In the genomic region with DNA sequence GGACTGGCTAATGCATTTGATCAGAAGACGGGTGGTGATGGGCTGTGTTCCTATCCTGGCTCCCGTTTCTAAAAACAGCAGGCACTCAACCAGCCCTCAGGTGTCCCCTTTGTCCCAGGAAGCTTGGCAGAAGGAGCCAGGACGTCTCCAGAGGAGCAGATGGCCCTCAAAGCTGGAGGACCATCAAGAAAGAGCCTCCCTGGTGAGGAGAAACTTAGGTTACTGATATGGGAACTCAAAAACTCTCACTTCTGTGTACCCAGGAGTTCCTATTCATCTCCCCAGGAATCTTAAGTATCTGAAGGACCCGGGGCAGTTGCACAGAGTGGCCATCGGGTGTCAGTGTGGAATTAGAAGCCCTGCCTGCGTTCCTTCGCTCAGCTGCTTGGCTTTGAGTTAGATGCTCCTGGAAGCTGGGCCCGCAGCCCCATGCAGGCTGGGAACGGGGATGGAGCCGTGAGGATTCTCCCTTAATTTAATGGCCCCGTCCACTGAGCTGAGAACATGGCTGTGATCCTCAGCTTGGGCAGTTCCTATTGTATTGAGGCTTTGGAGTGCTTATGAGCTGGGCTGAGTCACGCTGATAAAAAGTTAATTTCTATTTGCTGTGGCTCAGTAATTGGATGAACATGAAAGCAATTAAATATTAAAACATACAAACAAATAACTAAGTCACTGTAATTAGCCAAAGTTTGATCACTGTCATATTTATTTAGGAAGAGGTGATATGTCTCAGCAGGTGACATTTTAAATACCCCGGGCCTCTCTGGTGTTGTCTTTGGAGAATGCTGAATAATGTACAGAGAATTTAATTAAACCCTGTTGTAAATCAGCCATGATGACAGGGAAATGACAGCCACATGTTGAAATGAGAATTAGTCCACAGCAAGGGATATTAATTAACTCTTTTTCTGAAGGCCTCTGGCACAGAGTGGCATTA, we compare ENCODE assay signal across 8 cellular contexts.
DNase-seq lines count a peak whose midpoint lies in the region; ATAC-seq and FAIRE-seq lines count a peak whose summit lies in the region.

No MANE protein-coding gene starts in this region.

- no peak overlapping the region for H3K18ac ChIP-seq in trophoblast cell (ENCODE audit: low read length)

- H2AFZ ChIP-seq in trophoblast cell (ENCODE audit: insufficient read depth, low read length, poor library complexity) = no peak overlapping the region

- no peak overlapping the region for H3K27ac Mint-ChIP-seq in activated naive CD4-positive, alpha-beta T cell treated with anti-CD3 and anti-CD28 coated beads for 36 hours

- no peak for ATAC-seq in GM19397 (IDR thresholded peaks at IDR 0.05; ENCODE audit: unreplicated experiment)

- no peaks in the 10 kb centered on the region for H3K36me3 Mint-ChIP-seq in activated naive CD4-positive, alpha-beta T cell treated with anti-CD3 and anti-CD28 coated beads for 36 hours (ENCODE audit: low read depth)

- H3K36me3 ChIP-seq in SJSA1 (no peaks in the 10 kb centered on the region), trophoblast cell (ENCODE audit: control insufficient read depth in 1 of 2, insufficient read depth in 2 of 2, low read length in 2 of 2) (no peaks in the 10 kb centered on the region)

- H3K23ac ChIP-seq in trophoblast cell (ENCODE audit: low read length) = no peak overlapping the region

- H3K9me3 Mint-ChIP-seq in activated naive CD4-positive, alpha-beta T cell treated with anti-CD3 and anti-CD28 coated beads for 36 hours = no peaks in the 10 kb centered on the region

- no peaks in the 10 kb centered on the region for H3K4me1 Mint-ChIP-seq in activated naive CD4-positive, alpha-beta T cell treated with anti-CD3 and anti-CD28 coated beads for 36 hours (ENCODE audit: low read depth)

- H3K4ac ChIP-seq in trophoblast cell (ENCODE audit: low read depth, low read length) = no peak overlapping the region

- H3K27ac ChIP-seq in SJSA1 = no peak overlapping the region
- no peak overlapping the region for H3K27ac ChIP-seq in trophoblast cell (ENCODE audit: low read depth, low read length)

- no peaks in the 10 kb centered on the region for H3K4me1 ChIP-seq in SJSA1 (replicated peaks)
- no peaks in the 10 kb centered on the region for H3K4me1 ChIP-seq in trophoblast cell (ENCODE audit: control insufficient read depth in 1 of 2, insufficient read depth in 2 of 2, low read length in 2 of 2)

- no peak for FAIRE-seq in urothelium cell line (lab: Jason Lieb, UNC)

- no peak overlapping the region for H2BK12ac ChIP-seq in trophoblast cell (ENCODE audit: low read length)

- H3K79me2 ChIP-seq in trophoblast cell (ENCODE audit: control insufficient read depth, insufficient read depth, low read length, poor library complexity) = no peaks in the 10 kb centered on the region

- H3K4me3 Mint-ChIP-seq in activated naive CD4-positive, alpha-beta T cell treated with anti-CD3 and anti-CD28 coated beads for 36 hours = no peak overlapping the region

- intact Hi-C loops in activated naive CD4-positive, alpha-beta T cell treated with anti-CD3 and anti-CD28 coated beads for 36 hours (cut with micrococcal nuclease) = loop anchor here (1.0 kb wide), 3 partner anchors 106 to 470 kb away; no protein-coding TSS in a partner anchor

- H3K4me3 ChIP-seq in SJSA1 (no peak overlapping the region), trophoblast cell (ENCODE audit: low read depth, low read length) (no peak overlapping the region)

- no peaks in the 10 kb centered on the region for H3K9me3 ChIP-seq in SJSA1 (replicated peaks)
- H3K9me3 ChIP-seq in trophoblast cell (ENCODE audit: insufficient read depth, low read depth, low read length) = no peaks in the 10 kb centered on the region

- H3K79me1 ChIP-seq in trophoblast cell (ENCODE audit: low read length) = no peaks in the 10 kb centered on the region

- WGBS in trophoblast cell (ENCODE audit: extremely low coverage, insufficient coverage, insufficient read length) = no CpG with 5 or more reads among the region's 13 CpGs

- H4K8ac ChIP-seq in trophoblast cell (ENCODE audit: low read depth, low read length) = no peak overlapping the region

- H3K27me3 ChIP-seq in SJSA1 (replicated peaks) (no peaks in the 10 kb centered on the region), trophoblast cell (ENCODE audit: insufficient read depth, low read length) (no peaks in the 10 kb centered on the region)

- H4K91ac ChIP-seq in trophoblast cell (ENCODE audit: low read depth, low read length) = no peak overlapping the region

- no peak overlapping the region for H2BK5ac ChIP-seq in trophoblast cell (ENCODE audit: low read depth, low read length, poor library complexity)

- H2BK120ac ChIP-seq in trophoblast cell (ENCODE audit: insufficient read depth, low read length, poor library complexity) = no peak overlapping the region

- no peak overlapping the region for H2AK5ac ChIP-seq in trophoblast cell (ENCODE audit: low read length)

- no peak overlapping the region for H3K14ac ChIP-seq in trophoblast cell (ENCODE audit: low read length)

- DNase-seq in ELF-1 (ENCODE audit: low read depth, low spot score) (peak; percentile 94), NAMALWA (ENCODE audit: low spot score) (peak; percentile 75), SJSA1 (ENCODE audit: low read depth in 1 of 2, low spot score in 2 of 2) (peak; percentile 63 to 75), glomerular visceral epithelial cell (ENCODE audit: extremely low spot score) (peak; percentile 69), trophoblast cell (peak; percentile 64 to 75), urothelium cell line (ENCODE audit: low spot score) (peak; percentile 89)
- DNase-seq in activated naive CD4-positive, alpha-beta T cell treated with anti-CD3 and anti-CD28 coated beads for 36 hours = peak; percentile 82

- no peaks in the 10 kb centered on the region for H3K27me3 Mint-ChIP-seq in activated naive CD4-positive, alpha-beta T cell treated with anti-CD3 and anti-CD28 coated beads for 36 hours (ENCODE audit: low read depth)

- no peak overlapping the region for H3K4me2 ChIP-seq in trophoblast cell (ENCODE audit: low read length)

- no peak overlapping the region for H3K9ac ChIP-seq in trophoblast cell (ENCODE audit: low read length)

- CTCF ChIA-PET in activated naive CD4-positive, alpha-beta T cell treated with anti-CD3 and anti-CD28 coated beads for 36 hours (lab: Charles Lee) = interaction anchor here (0.6 to 2.8 kb wide), 24 partner anchors 10 to 478 kb away, joined by 3 to 26 read pairs (median 4); no protein-coding TSS in a partner anchor

- no peak overlapping the region for H4K12ac ChIP-seq in trophoblast cell (ENCODE audit: low read depth, low read length)
